In genomic region chr1:166840309-166841302, GRCh38 we compare ENCODE assay signal across 8 cellular contexts. TPM values are rescaled to one million over a fixed set of nuclear protein-coding genes. Genes with fewer than 3 reads are reported as not detected.
DNase-seq lines count a peak whose midpoint lies in the region; ATAC-seq and TF ChIP-seq lines count a peak whose summit lies in the region.

No MANE protein-coding gene starts in this region.

- H3K4me1 ChIP-seq in GM23248 (ENCODE audit: insufficient read depth) (peaks cover 33% of the 10 kb centered on the region), esophagus muscularis mucosa (peaks cover 64 to 69% (median 67%) of the 10 kb centered on the region in 4 donors), neural progenitor cell (peaks cover 16% of the 10 kb centered on the region)

- H3K27ac ChIP-seq in GM23248 = no peak overlapping the region
- H3K27ac ChIP-seq in SU-DHL-6 (ENCODE audit: low read depth, low read length) = peak overlapping the region; percentile 57
- H3K27ac ChIP-seq in esophagus muscularis mucosa (replicated peaks in 1 of 4) = peak overlapping the region; percentile 77 to 94 (median 90)
- no peak overlapping the region for H3K27ac ChIP-seq in neural progenitor cell

- no peaks in the 10 kb centered on the region for H3K9me3 ChIP-seq in GM23248 (ENCODE audit: low read depth)
- H3K9me3 ChIP-seq in SU-DHL-6 (ENCODE audit: insufficient read depth, low read length) = no peaks in the 10 kb centered on the region
- no peaks in the 10 kb centered on the region for H3K9me3 ChIP-seq in esophagus muscularis mucosa
- no peaks in the 10 kb centered on the region for H3K9me3 ChIP-seq in neural progenitor cell (ENCODE audit: low read depth)

- in situ Hi-C loops in GM23248 (cut with MboI) = loop anchor here (25.0 kb wide), 1 partner anchor 1103 kb away; no protein-coding TSS in a partner anchor

- H3K27me3 Mint-ChIP-seq in neural progenitor cell (ENCODE audit: insufficient read depth, low read depth) = peaks cover 9% of the 10 kb centered on the region

- no peak for TF ChIP-seq EP300 in esophagus muscularis mucosa (IDR thresholded peaks at IDR 0.05)

- H3K4me1 Mint-ChIP-seq in neural progenitor cell = peaks cover 27% of the 10 kb centered on the region

- peak; percentile 33 for DNase-seq in GM23248
- DNase-seq in esophagus muscularis mucosa (ENCODE audit: extremely low spot score) = no peak
- no peak for DNase-seq in neural progenitor cell (ENCODE audit: low spot score)
- no peak for DNase-seq in NCI-H345 treated with DMSO at 0.1 percent for 48 hours (lab: John Stamatoyannopoulos, UW; ENCODE audit: unreplicated experiment)
- DNase-seq in stimulated activated CD4-positive, alpha-beta T cell treated with anti-CD3 and anti-CD28 coated beads, Interleukin-4, amount 100 ng/mL, for 4 hours = no peak
- no peak for DNase-seq in SW480 (ENCODE audit: low spot score)

- no peak for TF ChIP-seq POLR2A in esophagus muscularis mucosa (IDR thresholded peaks at IDR 0.05; ENCODE audit: low read depth)

- no peak overlapping the region for H3K27ac Mint-ChIP-seq in neural progenitor cell

- H3K79me2 ChIP-seq in GM23248 (ENCODE audit: insufficient read depth) (peaks cover 55% of the 10 kb centered on the region), SU-DHL-6 (ENCODE audit: insufficient read depth, low read length) (peaks cover 42% of the 10 kb centered on the region), neural progenitor cell (ENCODE audit: low read depth) (peaks cover 56% of the 10 kb centered on the region)

- ATAC-seq in GM19452 (IDR thresholded peaks at IDR 0.05; ENCODE audit: unreplicated experiment) = no peak

- H3K9me3 Mint-ChIP-seq in neural progenitor cell = peaks cover 2% of the 10 kb centered on the region

- peaks cover 37% of the 10 kb centered on the region for H3K36me3 ChIP-seq in GM23248 (ENCODE audit: low read depth)
- H3K36me3 ChIP-seq in SU-DHL-6 (ENCODE audit: low read length) = peaks cover 15% of the 10 kb centered on the region
- peaks cover 7 to 46% (median 37%) of the 10 kb centered on the region in 4 donors for H3K36me3 ChIP-seq in esophagus muscularis mucosa
- peaks cover 8% of the 10 kb centered on the region for H3K36me3 ChIP-seq in neural progenitor cell

- H3K27me3 ChIP-seq in GM23248 (replicated peaks; ENCODE audit: insufficient read depth) = no peaks in the 10 kb centered on the region
- H3K27me3 ChIP-seq in SU-DHL-6 (ENCODE audit: low read length) = no peaks in the 10 kb centered on the region
- H3K27me3 ChIP-seq in esophagus muscularis mucosa = no peaks in the 10 kb centered on the region
- no peaks in the 10 kb centered on the region for H3K27me3 ChIP-seq in neural progenitor cell

- no peaks in the 10 kb centered on the region for H3K9me2 ChIP-seq in GM23248 (ENCODE audit: insufficient read depth)
- H3K9me2 ChIP-seq in SU-DHL-6 (replicated peaks; ENCODE audit: insufficient read depth, low read length) = no peaks in the 10 kb centered on the region

- H2AFZ ChIP-seq in GM23248 = peak overlapping the region; percentile 67
- no peak overlapping the region for H2AFZ ChIP-seq in SU-DHL-6 (ENCODE audit: low read depth, low read length, severe bottlenecking)
- no peak overlapping the region for H2AFZ ChIP-seq in neural progenitor cell (replicated peaks)

- peak overlapping the region; percentile 92 for H3K4me3 Mint-ChIP-seq in neural progenitor cell

- TF ChIP-seq CTCF in SU-DHL-6 (IDR thresholded peaks at IDR 0.05; ENCODE audit: insufficient read depth, low read length, poor library complexity, severe bottlenecking) (no peak), esophagus muscularis mucosa (IDR thresholded peaks at IDR 0.05) (no peak), neural progenitor cell (IDR thresholded peaks at IDR 0.05) (no peak)

- WGBS in GM23248 (ENCODE audit: low coverage in 1 of 2, low lambda C conversion rate in 2 of 2, missing lambda C conversion rate in 2 of 2), 2 experiments = 59 to 62% methylated on average over 15 to 16 of the region's 16 CpGs
- 35% methylated on average over 16 of the region's 16 CpGs for WGBS in esophagus muscularis mucosa

- no peaks in the 10 kb centered on the region; the same call in 1 of the 2 replicates for H4K20me1 ChIP-seq in GM23248 (ENCODE audit: insufficient read depth)
- peaks cover 3% of the 10 kb centered on the region; the same call in 1 of the 2 replicates for H4K20me1 ChIP-seq in SU-DHL-6 (ENCODE audit: low read depth, low read length)
- H4K20me1 ChIP-seq in neural progenitor cell (ENCODE audit: low read depth) = peaks cover 36% of the 10 kb centered on the region

- peaks cover 24% of the 10 kb centered on the region for H3K36me3 Mint-ChIP-seq in neural progenitor cell

- H3K9ac ChIP-seq in GM23248 (peak overlapping the region; percentile 76), SU-DHL-6 (ENCODE audit: low read length) (peak overlapping the region; percentile 84), neural progenitor cell (peak overlapping the region; percentile 48)

- H3F3A ChIP-seq in GM23248 (ENCODE audit: insufficient read depth) (peaks cover 21% of the 10 kb centered on the region; the same call in 1 of the 2 replicates), SU-DHL-6 (ENCODE audit: insufficient read depth) (0 out of 2 replicates have a peak, but pooled peaks cover 6% of the 10 kb centered on the region), neural progenitor cell (ENCODE audit: low read depth) (peaks cover 8% of the 10 kb centered on the region)

- peak overlapping the region; percentile 83 for H3K4me3 ChIP-seq in GM23248
- H3K4me3 ChIP-seq in SU-DHL-6 (ENCODE audit: insufficient read depth, low read length, poor library complexity, severe bottlenecking) = peak overlapping the region; percentile 89
- H3K4me3 ChIP-seq in esophagus muscularis mucosa = peak overlapping the region; percentile 76 to 88 (median 78)
- H3K4me3 ChIP-seq in neural progenitor cell = peak overlapping the region; percentile 76

- intact Hi-C loops in esophagus muscularis mucosa (cut with DNase I) = no loop called here

- peak overlapping the region; percentile 81 for H3K4me2 ChIP-seq in GM23248 (ENCODE audit: unreplicated experiment)
- H3K4me2 ChIP-seq in SU-DHL-6 (ENCODE audit: low read depth, low read length, poor library complexity, severe bottlenecking) = peak overlapping the region; percentile 78
- peak overlapping the region; percentile 71 for H3K4me2 ChIP-seq in neural progenitor cell

RNA-seq across cellular contexts. Expression of gene POGK, which starts 1.3 kb away (rescaled TPM):
- total RNA-seq in GM23248 (2014; rRNA removed; shearing (Covaris generic)) = 25.5 and 26.9 TPM in 2 replicates
- polyA plus RNA-seq in GM23248 (2016; fragmentation: Nextera tagmentation; extraction: Ambion mirVana) = 10.6 and 11.1 TPM in 2 replicates
- total RNA-seq in esophagus muscularis mucosa (10 to 100 TPM; 28.7 to 43.5 (median 36.4) TPM), neural progenitor cell (ENCODE audit: low replicate concordance) (42.8 and 47.7 TPM in 2 replicates)

RNA-seq across cellular contexts. Expression of gene TADA1, which starts 35.5 kb away (rescaled TPM):
- total RNA-seq in GM23248 (2014; rRNA removed; shearing (Covaris generic)) = 6.2 and 7.0 TPM in 2 replicates
- polyA plus RNA-seq in GM23248 (2016; fragmentation: Nextera tagmentation; extraction: Ambion mirVana) = 9.4 and 9.9 TPM in 2 replicates
- 10 to 100 TPM in 1 of 4 donors, 1 to 10 TPM in 3; 7.3 to 11.5 (median 8.0) TPM for total RNA-seq in esophagus muscularis mucosa
- 38.3 and 54.4 TPM in 2 replicates for total RNA-seq in neural progenitor cell (ENCODE audit: low replicate concordance)

Comparison
In these comparisons a context has a peak if more than half of its experiments do, and no peak if none do; other contexts are left out.
1. H3K27ac ChIP-seq: peak in SU-DHL-6 (single experiment) and esophagus muscularis mucosa (4 of 4); none in GM23248 (single experiment) and neural progenitor cell (single experiment).
2. Peak in every context shown above with its lines, with median percentiles within 50 percentile points of each other: H3K4me2 ChIP-seq, H3K4me3 ChIP-seq and H3K9ac ChIP-seq.